19 cellular contexts compared by ENCODE assay signal in genomic region chr11:75578977-75579376, GRCh38.
"Had no signal": no experiment of that assay in that cellular context is flagged by ENCODE, and none has a peak within 500 bp of the region (broad histone marks: within the 10 kb centered on the region; RNA-seq: fewer than 3 reads in every experiment).

No MANE protein-coding gene starts in this region.

- H3K9me3 ChIP-seq: gastrocnemius medialis, heart right ventricle, left ventricle myocardium inferior, lower lobe of right lung, psoas muscle, spleen, thoracic aorta had no signal

- DNase-seq: effector memory CD4-positive, alpha-beta T cell; gastrocnemius medialis; heart right ventricle; hypothalamus; islet precursor cell; left ventricle myocardium inferior; lower lobe of right lung; natural killer cell; psoas muscle; retina; spleen; stimulated activated CD4-positive, alpha-beta T cell treated with anti-CD3 and anti-CD28 coated beads, Interleukin-15, amount 100 ng/mL, for 24 hours; stimulated activated CD4-positive, alpha-beta T cell treated with anti-CD3 and anti-CD28 coated beads, Interleukin-1b, Interleukin-23, amount 100 ng/mL, for 48 hours; stimulated activated CD4-positive, alpha-beta T cell treated with anti-CD3 and anti-CD28 coated beads, Interleukin-4, amount 100 ng/mL, for 4 hours; stimulated activated naive B cell treated with anti-CD40 and anti-IgM and Interleukin-4, amounts not matched to agents 10 μg/mL and 1 μg/mL and 100 μg/mL, for 72 hours; stimulated activated naive CD8-positive, alpha-beta T cell treated with anti-CD3 and anti-CD28 coated beads, Interleukin-15, amount 100 ng/mL, for 72 hours; substantia nigra; trophoblast cell had no signal

- H3K27me3 ChIP-seq: gastrocnemius medialis, heart right ventricle had no signal

- H3K27ac ChIP-seq: gastrocnemius medialis, heart right ventricle, left ventricle myocardium inferior, lower lobe of right lung, psoas muscle, thoracic aorta had no signal

- H3K36me3 ChIP-seq: gastrocnemius medialis, thoracic aorta had no signal

- H3K4me3 ChIP-seq: gastrocnemius medialis, heart right ventricle, left ventricle myocardium inferior, lower lobe of right lung, psoas muscle, spleen, thoracic aorta had no signal
